8 cellular contexts compared by ENCODE assay signal in genomic region chr6:98946877-98947410, GRCh38. TPM values are rescaled to one million over a fixed set of nuclear protein-coding genes. Genes with fewer than 3 reads are reported as not detected.
DNase-seq lines count a peak whose midpoint lies in the region; ATAC-seq and TF ChIP-seq lines count a peak whose summit lies in the region.

No MANE protein-coding gene starts in this region.

- H3K79me2 ChIP-seq in smooth muscle cell (ENCODE audit: low read depth): peaks cover 52% of the 10 kb centered on the region

- TF ChIP-seq CTCF in Caco-2 (IDR thresholded peaks at IDR 0.05; ENCODE audit: insufficient read depth in 1 of 2, low read depth in 1 of 2, low read length in 1 of 2, severe bottlenecking in 1 of 2, unreplicated experiment in 1 of 2) (no peak), HL-60 (IDR thresholded peaks at IDR 0.05; ENCODE audit: insufficient read depth, low read length) (no peak), smooth muscle cell (IDR thresholded peaks at IDR 0.05; ENCODE audit: borderline replicate concordance, insufficient read depth, poor library complexity, severe bottlenecking) (no peak)

- peak overlapping the region; percentile 93 for H3K9ac ChIP-seq in SK-N-MC (ENCODE audit: insufficient read length)
- peak overlapping the region; percentile 85 for H3K9ac ChIP-seq in iPS-20b (ENCODE audit: low read depth, low read length)
- peak overlapping the region; percentile 87 for H3K9ac ChIP-seq in smooth muscle cell (ENCODE audit: low read depth)

- peaks cover 26% of the 10 kb centered on the region for H3K4me1 ChIP-seq in Caco-2
- 0 out of 2 replicates have a peak, but pooled peaks cover 6% of the 10 kb centered on the region for H3K4me1 ChIP-seq in iPS-20b (ENCODE audit: insufficient read depth, low read length)
- peaks cover 17% of the 10 kb centered on the region for H3K4me1 ChIP-seq in smooth muscle cell (ENCODE audit: low read depth)

- H3K9me3 ChIP-seq in Caco-2 (peaks cover 5% of the 10 kb centered on the region; the same call in 1 of the 2 replicates), SK-N-MC (ENCODE audit: low read depth, low read length) (peaks cover 4% of the 10 kb centered on the region; the same call in 1 of the 2 replicates), iPS-20b (ENCODE audit: insufficient read depth, low read depth, low read length) (no peaks in the 10 kb centered on the region), smooth muscle cell (replicated peaks; ENCODE audit: low read depth) (no peaks in the 10 kb centered on the region)

- peak; percentile 29 for ATAC-seq in GM21390 (IDR thresholded peaks at IDR 0.05; ENCODE audit: unreplicated experiment)

- no peaks in the 10 kb centered on the region for H3K36me3 ChIP-seq in Caco-2 (ENCODE audit: control insufficient read depth, insufficient read depth, low read length)
- H3K36me3 ChIP-seq in SK-N-MC (ENCODE audit: insufficient read depth, low read length): peaks cover 6% of the 10 kb centered on the region
- no peaks in the 10 kb centered on the region for H3K36me3 ChIP-seq in iPS-20b (ENCODE audit: insufficient read depth, low read depth, low read length)
- H3K36me3 ChIP-seq in smooth muscle cell (ENCODE audit: low read depth): no peaks in the 10 kb centered on the region

- H3K4me3 Mint-ChIP-seq in Caco-2 (ENCODE audit: unreplicated experiment): peak overlapping the region; percentile 96

- peaks cover 16% of the 10 kb centered on the region for H4K20me1 ChIP-seq in smooth muscle cell (ENCODE audit: low read depth)

- peak overlapping the region; percentile 92 for H3K27ac Mint-ChIP-seq in Caco-2 (ENCODE audit: unreplicated experiment)

- H3K27me3 Mint-ChIP-seq in Caco-2 (ENCODE audit: insufficient read depth, unreplicated experiment): peaks cover 12% of the 10 kb centered on the region

- peak in 1 of 2 experiments; percentile 6 for DNase-seq in Caco-2
- DNase-seq in HL-60 (ENCODE audit: low read depth in 1 of 2, low spot score in 1 of 2): peak in 1 of 2 experiments; percentile 31
- no peak for DNase-seq in SK-N-MC (ENCODE audit: low read depth, low spot score)
- DNase-seq in amniotic epithelial cell (ENCODE audit: low read depth): peak; percentile 32
- no peak for DNase-seq in smooth muscle cell (lab: John Stamatoyannopoulos, UW; ENCODE audit: unreplicated experiment)
- DNase-seq in NCI-H446 treated with DMSO at 0.1 percent for 48 hours (lab: John Stamatoyannopoulos, UW): no peak

- H3K4me3 ChIP-seq in Caco-2 (ENCODE audit: low read depth, low read length) (peak overlapping the region; percentile 80), HL-60 (replicated peaks; ENCODE audit: insufficient read depth, low read length) (peak overlapping the region; percentile 71), SK-N-MC (peak overlapping the region; percentile 88), iPS-20b (ENCODE audit: low read length) (peak overlapping the region; percentile 82), smooth muscle cell (peak overlapping the region; percentile 88)

- peak overlapping the region; percentile 94 for H3K27ac ChIP-seq in HL-60 (replicated peaks)
- peak overlapping the region; percentile 87 for H3K27ac ChIP-seq in SK-N-MC
- H3K27ac ChIP-seq in iPS-20b (ENCODE audit: low read length): peak overlapping the region; percentile 13
- H3K27ac ChIP-seq in smooth muscle cell (ENCODE audit: low read depth): peak overlapping the region; percentile 70

- no peaks in the 10 kb centered on the region for H3K9me3 Mint-ChIP-seq in Caco-2 (ENCODE audit: unreplicated experiment)

- H3K4me1 Mint-ChIP-seq in Caco-2 (ENCODE audit: low read depth, unreplicated experiment): peaks cover 15% of the 10 kb centered on the region

- 14% methylated on average over 9 of the region's 9 CpGs for WGBS in smooth muscle cell (ENCODE audit: low lambda C conversion rate)

- CTCF ChIA-PET in Caco-2 (lab: Charles Lee): no interaction called here

- no peaks in the 10 kb centered on the region for H3F3A ChIP-seq in smooth muscle cell (ENCODE audit: low read depth)

- POLR2A ChIA-PET in Caco-2 (lab: Charles Lee): no interaction called here

- no peaks in the 10 kb centered on the region for H3K36me3 Mint-ChIP-seq in Caco-2 (ENCODE audit: insufficient read depth, unreplicated experiment)

- H3K4me2 ChIP-seq in smooth muscle cell: peak overlapping the region; percentile 96

- peak overlapping the region; percentile 95 for H2AFZ ChIP-seq in smooth muscle cell (ENCODE audit: low read depth)

- BruUV-seq in Caco-2 (replicated peaks; lab: Mats Ljungman, UMichigan): TSS peak; percentile 39

- intact Hi-C loops in Caco-2 (cut with micrococcal nuclease; ENCODE audit: unreplicated experiment): no loop called here

- H3K27me3 ChIP-seq in Caco-2 (replicated peaks; ENCODE audit: control insufficient read depth, insufficient read depth, low read length): no peaks in the 10 kb centered on the region
- H3K27me3 ChIP-seq in HL-60 (ENCODE audit: insufficient read depth, poor library complexity, severe bottlenecking): no peaks in the 10 kb centered on the region
- no peaks in the 10 kb centered on the region for H3K27me3 ChIP-seq in iPS-20b (ENCODE audit: insufficient read depth, low read length)
- H3K27me3 ChIP-seq in smooth muscle cell (ENCODE audit: low read depth): no peaks in the 10 kb centered on the region

RNA-seq across cellular contexts. Expression of gene FBXL4, which starts 0.8 kb away (rescaled TPM):
- total RNA-seq in Caco-2 (2022) (5.9 and 7.4 TPM in 2 replicates), smooth muscle cell (18.8 and 23.0 TPM in 2 replicates)
- 7.3 and 7.7 TPM in 2 replicates for polyA plus RNA-seq in smooth muscle cell

Comparison
In these comparisons a context has a peak if more than half of its experiments do, and no peak if none do; other contexts are left out.
1. H3K27ac ChIP-seq: peak in every context shown above with its lines; median percentile 94 in HL-60; 87 in SK-N-MC; 70 in smooth muscle cell; 13 in iPS-20b.